Comparison of ENCODE assay signal across 21 cellular contexts in genomic region chr20:57593134-57593886, GRCh38. TPM values are rescaled to one million over a fixed set of nuclear protein-coding genes. Genes with fewer than 3 reads are reported as not detected.
DNase-seq lines count a peak whose midpoint lies in the region; ATAC-seq and TF ChIP-seq lines count a peak whose summit lies in the region.
"Had no signal": no experiment of that assay in that cellular context is flagged by ENCODE, and none has a peak within 500 bp of the region (broad histone marks: within the 10 kb centered on the region; RNA-seq: fewer than 3 reads in every experiment).

No MANE protein-coding gene starts in this region.

- H3K36me3 ChIP-seq in HEK293 (ENCODE audit: control insufficient read depth in 2 of 2, insufficient read depth in 1 of 2, low read length in 2 of 2): no peaks in the 10 kb centered on the region
- H3K36me3 ChIP-seq: ascending aorta had no signal

- no peak for TF ChIP-seq CTCF in HEK293 (tag by site-specific recombination; IDR thresholded peaks at IDR 0.05)
- TF ChIP-seq CTCF in WTC11 (IDR thresholded peaks at IDR 0.05): no peak
- no peak for TF ChIP-seq CTCF in nephron progenitor cell (IDR thresholded peaks at IDR 0.05)

- H3K27ac Mint-ChIP-seq in WTC11: no peak overlapping the region
- H3K27ac Mint-ChIP-seq in nephron progenitor cell: no peak overlapping the region
- H3K27ac Mint-ChIP-seq: activated CD8-positive, alpha-beta memory T cell treated with anti-CD3 and anti-CD28 coated beads, Interleukin-2, amount 10 ng/mL, durations not matched to agents 7 days and 5 days; activated naive CD4-positive, alpha-beta T cell treated with anti-CD3 and anti-CD28 coated beads, Interleukin-2, amount 50 U/mL, for 24 hours; activated T-helper 1 cell treated with anti-CD3 and anti-CD28 coated beads, Interleukin-12 subunit alpha, Interleukin-12 subunit beta, Interleukin-2, Interleukin-4 antibody, amounts not matched to agents 30 ng/mL and 10 ng/mL and 1 ng/mL, durations not matched to agents 14 hours and 24 hours and 36 hours had no signal

- no peaks in the 10 kb centered on the region for H3K27me3 Mint-ChIP-seq in WTC11 (ENCODE audit: low read depth)
- peaks cover 18% of the 10 kb centered on the region for H3K27me3 Mint-ChIP-seq in nephron progenitor cell (ENCODE audit: low read depth, poor library complexity)
- H3K27me3 Mint-ChIP-seq: activated naive CD4-positive, alpha-beta T cell treated with anti-CD3 and anti-CD28 coated beads, Interleukin-2, amount 50 U/mL, for 24 hours had no signal

- H3K27ac ChIP-seq in HEK293 (ENCODE audit: extremely low read depth, low read depth, low read length): no peak overlapping the region
- H3K27ac ChIP-seq: ascending aorta, foreskin keratinocyte, testis had no signal

- CTCF ChIA-PET in HEK293 (lab: Yijun Ruan, JAX): interaction anchor here (0.6 to 7.9 kb wide), 9 partner anchors 10 to 607 kb away, joined by 3 to 124 read pairs (median 5); no protein-coding TSS in a partner anchor
- CTCF ChIA-PET in WTC11 (lab: Charles Lee): interaction anchor here (0.8 to 5.5 kb wide), 11 partner anchors 9 to 617 kb away, joined by 3 to 53 read pairs (median 4); no protein-coding TSS in a partner anchor

- H3K9me3 ChIP-seq in HEK293 (ENCODE audit: control insufficient read depth, insufficient read depth, low read depth, low read length): no peaks in the 10 kb centered on the region
- H3K9me3 ChIP-seq: ascending aorta, testis had no signal

- no peak overlapping the region for H3K4me3 ChIP-seq in HEK293 (ENCODE audit: low read depth, low read length)
- H3K4me3 ChIP-seq: ascending aorta, testis had no signal

- DNase-seq in CD1c-positive myeloid dendritic cell (ENCODE audit: extremely low spot score) (peak; percentile 6), WTC11 (ENCODE audit: low spot score) (peak; percentile 40), nephron progenitor cell (peak; percentile 45), GM19240 (ENCODE audit: insufficient read length, low spot score) (no peak), NCI-H1436 treated with DMSO at 0.1 percent for 48 hours (lab: John Stamatoyannopoulos, UW) (no peak)
- DNase-seq: activated CD8-positive, alpha-beta memory T cell treated with anti-CD3 and anti-CD28 coated beads, Interleukin-2, amount 10 ng/mL, durations not matched to agents 7 days and 5 days; foreskin keratinocyte; islet precursor cell; NCI-H1694 treated with DMSO at 0.1 percent for 48 hours; NCI-H226; Right ventricle myocardium superior had no signal

- H3K4me1 Mint-ChIP-seq in WTC11 (peaks cover 14% of the 10 kb centered on the region), nephron progenitor cell (peaks cover 30% of the 10 kb centered on the region)
- H3K4me1 Mint-ChIP-seq: activated CD8-positive, alpha-beta memory T cell treated with anti-CD3 and anti-CD28 coated beads, Interleukin-2, amount 10 ng/mL, durations not matched to agents 7 days and 5 days had no signal

- H3K4me3 Mint-ChIP-seq in WTC11 (no peak overlapping the region), nephron progenitor cell (no peak overlapping the region)
- H3K4me3 Mint-ChIP-seq: activated CD8-positive, alpha-beta memory T cell treated with anti-CD3 and anti-CD28 coated beads, Interleukin-2, amount 10 ng/mL, durations not matched to agents 7 days and 5 days; activated naive CD4-positive, alpha-beta T cell treated with anti-CD3 and anti-CD28 coated beads, Interleukin-2, amount 50 U/mL, for 24 hours; activated T-helper 1 cell treated with anti-CD3 and anti-CD28 coated beads, Interleukin-12 subunit alpha, Interleukin-12 subunit beta, Interleukin-2, Interleukin-4 antibody, amounts not matched to agents 30 ng/mL and 10 ng/mL and 1 ng/mL, durations not matched to agents 14 hours and 24 hours and 36 hours; CD8-positive, alpha-beta memory T cell had no signal

- H3K36me3 Mint-ChIP-seq in WTC11 (no peaks in the 10 kb centered on the region), nephron progenitor cell (ENCODE audit: low read depth) (no peaks in the 10 kb centered on the region)
- H3K36me3 Mint-ChIP-seq: activated CD8-positive, alpha-beta memory T cell treated with anti-CD3 and anti-CD28 coated beads, Interleukin-2, amount 10 ng/mL, durations not matched to agents 7 days and 5 days; activated naive CD4-positive, alpha-beta T cell treated with anti-CD3 and anti-CD28 coated beads, Interleukin-2, amount 50 U/mL, for 24 hours; CD8-positive, alpha-beta memory T cell had no signal

- ATAC-seq in WTC11 (no peak; the same call in 1 of the 2 replicates), GM21381 (IDR thresholded peaks at IDR 0.05; ENCODE audit: unreplicated experiment) (no peak)
- ATAC-seq: foreskin keratinocyte had no signal

- H3K9me3 Mint-ChIP-seq in WTC11: no peaks in the 10 kb centered on the region
- H3K9me3 Mint-ChIP-seq in nephron progenitor cell: no peaks in the 10 kb centered on the region
- H3K9me3 Mint-ChIP-seq: activated naive CD4-positive, alpha-beta T cell treated with anti-CD3 and anti-CD28 coated beads, Interleukin-2, amount 50 U/mL, for 24 hours; activated T-helper 1 cell treated with anti-CD3 and anti-CD28 coated beads, Interleukin-12 subunit alpha, Interleukin-12 subunit beta, Interleukin-2, Interleukin-4 antibody, amounts not matched to agents 30 ng/mL and 10 ng/mL and 1 ng/mL, durations not matched to agents 14 hours and 24 hours and 36 hours; CD8-positive, alpha-beta memory T cell had no signal

- POLR2A ChIA-PET in HEK293 (lab: Yijun Ruan, JAX) (no interaction called here), WTC11 (lab: Charles Lee) (no interaction called here)

- H3K4me1 ChIP-seq in HEK293 (ENCODE audit: control insufficient read depth, insufficient read depth, low read length): no peaks in the 10 kb centered on the region
- H3K4me1 ChIP-seq: foreskin keratinocyte had no signal

TF ChIP-seq in HEK293, 187 proteins besides CTCF, POLR2A, EP300 and RAD21:
- no peak for TF ChIP-seq YY2 (tag by site-specific recombination; IDR thresholded peaks at IDR 0.05)
- TF ChIP-seq EGR2 (tag by site-specific recombination; IDR thresholded peaks at IDR 0.05; ENCODE audit: low read depth): peak; percentile 45; the same call in 1 of the 2 replicates

TF ChIP-seq in WTC11, 78 proteins besides CTCF, POLR2A, EP300 and RAD21:
- TF ChIP-seq ZNF317 (CRISPR knock-in tag; IDR thresholded peaks at IDR 0.05; ENCODE audit: borderline replicate concordance, low read depth) (no peak), GRHL2 (CRISPR knock-in tag; IDR thresholded peaks at IDR 0.05; ENCODE audit: insufficient replicate concordance, severe bottlenecking) (no peak), NR1H2 (CRISPR knock-in tag; IDR thresholded peaks at IDR 0.05) (no peak), STAT6 (CRISPR knock-in tag; conservative IDR thresholded peaks at IDR 0.05; ENCODE audit: low read depth) (no peak), ATF1 (CRISPR knock-in tag; IDR thresholded peaks at IDR 0.05) (no peak), CREM (CRISPR knock-in tag; IDR thresholded peaks at IDR 0.05) (no peak), KAT7 (CRISPR knock-in tag; IDR thresholded peaks at IDR 0.05; ENCODE audit: borderline replicate concordance) (no peak)

RNA-seq across cellular contexts. Expression of gene ZBP1, which starts 26.9 kb away (rescaled TPM):
- not detected in 3 replicates for total RNA-seq in WTC11 (2021)
- total RNA-seq: ascending aorta, epithelial cell of proximal tubule, foreskin keratinocyte, lung microvascular endothelial cell, osteocyte, Right ventricle myocardium superior had no signal

RNA-seq across cellular contexts. Expression of gene PCK1, which starts 32.4 kb away (rescaled TPM):
- total RNA-seq in WTC11 (2021): 0.17 to 0.30 TPM (median 0.21 TPM) in 3 replicates
- total RNA-seq: activated CD8-positive, alpha-beta memory T cell treated with anti-CD3 and anti-CD28 coated beads, Interleukin-2, amount 10 ng/mL, durations not matched to agents 7 days and 5 days; activated T-helper 1 cell treated with anti-CD3 and anti-CD28 coated beads, Interleukin-12 subunit alpha, Interleukin-12 subunit beta, Interleukin-2, Interleukin-4 antibody, amounts not matched to agents 30 ng/mL and 10 ng/mL and 1 ng/mL, durations not matched to agents 14 hours and 24 hours and 36 hours; CD8-positive, alpha-beta memory T cell; epithelial cell of proximal tubule; foreskin keratinocyte; lung microvascular endothelial cell; osteocyte had no signal

Comparison
In these comparisons a context has a peak if more than half of its experiments do, and no peak if none do; other contexts are left out.
1. DNase-seq: peak in CD1c-positive myeloid dendritic cell (single experiment), WTC11 (single experiment) and nephron progenitor cell (single experiment); none in GM19240 (single experiment) and NCI-H1436 treated with DMSO at 0.1 percent for 48 hours (single experiment).